In the genomic region with DNA sequence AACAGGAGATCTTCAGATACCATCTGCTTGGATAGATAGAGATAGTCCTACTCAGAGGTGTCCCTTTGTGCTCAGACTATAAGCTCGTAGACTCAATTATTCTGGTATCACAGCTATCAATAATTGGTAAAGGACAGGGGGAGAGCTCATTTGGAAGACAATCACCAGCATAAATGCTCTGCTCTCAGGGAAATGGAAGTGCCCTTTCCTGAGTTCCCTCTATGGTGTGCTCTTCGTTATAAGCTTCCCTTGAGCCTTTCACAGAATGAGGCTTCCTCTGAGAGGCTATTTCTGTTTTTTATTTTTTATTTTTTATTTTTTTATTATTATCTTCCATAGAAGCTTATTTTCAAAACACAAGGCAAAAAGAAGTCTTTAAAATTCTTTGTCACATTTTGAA, we compare ENCODE assay signal across 1 cellular context.
TF ChIP-seq lines count a peak whose summit lies in the region.

No MANE protein-coding gene starts in this region.

TF ChIP-seq in H1, 55 proteins besides CTCF, POLR2A, EP300 and RAD21 (continued from another document):
- TF ChIP-seq CHD7 (IDR thresholded peaks at IDR 0.05; ENCODE audit: insufficient replicate concordance, low read length) (no peak), TEAD4 (IDR thresholded peaks at IDR 0.05; ENCODE audit: low read depth, low read length) (no peak), SAP30 (IDR thresholded peaks at IDR 0.05; ENCODE audit: insufficient read depth, insufficient replicate concordance, low read length) (no peak), SP1 (IDR thresholded peaks at IDR 0.05; ENCODE audit: low read depth, low read length) (no peak), SIX5 (IDR thresholded peaks at IDR 0.05; ENCODE audit: low read depth, low read length) (no peak), ASH2L (IDR thresholded peaks at IDR 0.05; ENCODE audit: low read length) (no peak), SRF (IDR thresholded peaks at IDR 0.05; ENCODE audit: low read depth, low read length) (no peak), HDAC6 (IDR thresholded peaks at IDR 0.05; ENCODE audit: low read depth, low read length) (no peak), NANOG (IDR thresholded peaks at IDR 0.05; ENCODE audit: insufficient read depth, low read depth, low read length, poor library complexity, severe bottlenecking) (no peak), EGR1 (IDR thresholded peaks at IDR 0.05; ENCODE audit: borderline replicate concordance, low read depth, low read length) (no peak), TAF7 (optimal IDR thresholded peaks at IDR 0.05; ENCODE audit: borderline replicate concordance, low read depth, low read length) (no peak)
TF ChIP-seq in H1: peak in this region for 0.
